Comparison of ENCODE assay signal across 12 cellular contexts in genomic region chr10:114577133-114577532, GRCh38.
DNase-seq lines count a peak whose midpoint lies in the region; ATAC-seq and TF ChIP-seq lines count a peak whose summit lies in the region.
"Had no signal": no experiment of that assay in that cellular context is flagged by ENCODE, and none has a peak within 500 bp of the region (broad histone marks: within the 10 kb centered on the region; RNA-seq: fewer than 3 reads in every experiment).

No MANE protein-coding gene starts in this region.

- CTCF ChIA-PET in activated CD4-positive, alpha-beta memory T cell treated with anti-CD3 and anti-CD28 coated beads, Interleukin-2, amount 10 ng/mL, durations not matched to agents 7 days and 5 days (lab: Charles Lee): no interaction called here

- no peak overlapping the region for H3K4me3 ChIP-seq in fibroblast of mammary gland (ENCODE audit: control insufficient read depth, low read depth, low read length)

- H3K9me3 Mint-ChIP-seq in osteocyte (ENCODE audit: unreplicated experiment): no peaks in the 10 kb centered on the region
- no peaks in the 10 kb centered on the region for H3K9me3 Mint-ChIP-seq in activated CD4-positive, alpha-beta memory T cell treated with anti-CD3 and anti-CD28 coated beads, Interleukin-2, amount 10 ng/mL, durations not matched to agents 7 days and 5 days
- no peaks in the 10 kb centered on the region for H3K9me3 Mint-ChIP-seq in activated T-cell treated with anti-CD3 and anti-CD28 coated beads, Interleukin-2, amount 50 U/mL, for 24 hours
- H3K9me3 Mint-ChIP-seq: activated CD8-positive, alpha-beta T cell treated with anti-CD3 and anti-CD28 coated beads for 36 hours had no signal

- H3K4me3 Mint-ChIP-seq in osteocyte (ENCODE audit: unreplicated experiment): no peak overlapping the region
- no peak overlapping the region for H3K4me3 Mint-ChIP-seq in activated CD4-positive, alpha-beta memory T cell treated with anti-CD3 and anti-CD28 coated beads, Interleukin-2, amount 10 ng/mL, durations not matched to agents 7 days and 5 days
- H3K4me3 Mint-ChIP-seq in activated T-cell treated with anti-CD3 and anti-CD28 coated beads, Interleukin-2, amount 50 U/mL, for 24 hours: no peak overlapping the region
- H3K4me3 Mint-ChIP-seq: activated CD8-positive, alpha-beta T cell treated with anti-CD3 and anti-CD28 coated beads for 36 hours had no signal

- no peaks in the 10 kb centered on the region for H3K27me3 Mint-ChIP-seq in osteocyte (ENCODE audit: unreplicated experiment)
- H3K27me3 Mint-ChIP-seq in activated CD4-positive, alpha-beta memory T cell treated with anti-CD3 and anti-CD28 coated beads, Interleukin-2, amount 10 ng/mL, durations not matched to agents 7 days and 5 days: peaks cover 6% of the 10 kb centered on the region
- H3K27me3 Mint-ChIP-seq in activated T-cell treated with anti-CD3 and anti-CD28 coated beads, Interleukin-2, amount 50 U/mL, for 24 hours: no peaks in the 10 kb centered on the region
- H3K27me3 Mint-ChIP-seq: activated CD8-positive, alpha-beta T cell treated with anti-CD3 and anti-CD28 coated beads for 36 hours had no signal

- H3K4me1 Mint-ChIP-seq in osteocyte (ENCODE audit: unreplicated experiment): peaks cover 19% of the 10 kb centered on the region
- H3K4me1 Mint-ChIP-seq in activated CD4-positive, alpha-beta memory T cell treated with anti-CD3 and anti-CD28 coated beads, Interleukin-2, amount 10 ng/mL, durations not matched to agents 7 days and 5 days: no peaks in the 10 kb centered on the region
- no peaks in the 10 kb centered on the region for H3K4me1 Mint-ChIP-seq in activated T-cell treated with anti-CD3 and anti-CD28 coated beads, Interleukin-2, amount 50 U/mL, for 24 hours (ENCODE audit: low read depth)

- peak; percentile 79 for ATAC-seq in SK-N-SH treated with all-trans-retinoic acid at 6 μM for 48 hours
- ATAC-seq: activated CD8-positive, alpha-beta T cell treated with anti-CD3 and anti-CD28 coated beads for 36 hours had no signal

- peak overlapping the region; percentile 9 for H3K27ac Mint-ChIP-seq in osteocyte (ENCODE audit: unreplicated experiment)
- no peak overlapping the region for H3K27ac Mint-ChIP-seq in activated CD4-positive, alpha-beta memory T cell treated with anti-CD3 and anti-CD28 coated beads, Interleukin-2, amount 10 ng/mL, durations not matched to agents 7 days and 5 days
- H3K27ac Mint-ChIP-seq in activated T-cell treated with anti-CD3 and anti-CD28 coated beads, Interleukin-2, amount 50 U/mL, for 24 hours: no peak overlapping the region
- H3K27ac Mint-ChIP-seq: activated CD8-positive, alpha-beta T cell treated with anti-CD3 and anti-CD28 coated beads for 36 hours had no signal

- no peak for TF ChIP-seq CTCF in fibroblast of mammary gland (conservative IDR thresholded peaks at IDR 0.05; ENCODE audit: control insufficient read depth, insufficient read depth, low read depth, low read length)
- TF ChIP-seq CTCF in osteocyte (IDR thresholded peaks at IDR 0.05): no peak

- POLR2A ChIA-PET in activated CD4-positive, alpha-beta memory T cell treated with anti-CD3 and anti-CD28 coated beads, Interleukin-2, amount 10 ng/mL, durations not matched to agents 7 days and 5 days (lab: Charles Lee): no interaction called here

- H3K36me3 Mint-ChIP-seq in osteocyte (ENCODE audit: unreplicated experiment): peaks cover 2% of the 10 kb centered on the region
- peaks cover 3% of the 10 kb centered on the region for H3K36me3 Mint-ChIP-seq in activated CD4-positive, alpha-beta memory T cell treated with anti-CD3 and anti-CD28 coated beads, Interleukin-2, amount 10 ng/mL, durations not matched to agents 7 days and 5 days (ENCODE audit: low read depth)
- H3K36me3 Mint-ChIP-seq in activated T-cell treated with anti-CD3 and anti-CD28 coated beads, Interleukin-2, amount 50 U/mL, for 24 hours (ENCODE audit: low read depth): no peaks in the 10 kb centered on the region

- in situ Hi-C loops in Caki2 (cut with HindIII; ENCODE audit: low pct_unique_long_range_greater_than_20kb, low sequenced_read_pairs): no loop called here

- DNase-seq in Caki2 (ENCODE audit: low read depth): peak; percentile 37
- peak; percentile 91 for DNase-seq in fibroblast of mammary gland (ENCODE audit: low read depth)
- DNase-seq in osteocyte (ENCODE audit: extremely low spot score, unreplicated experiment): no peak
- no peak for DNase-seq in activated CD4-positive, alpha-beta memory T cell treated with anti-CD3 and anti-CD28 coated beads, Interleukin-2, amount 10 ng/mL, durations not matched to agents 7 days and 5 days
- DNase-seq in NCI-H524 treated with DMSO at 0.1 percent for 48 hours (lab: John Stamatoyannopoulos, UW): no peak
- DNase-seq in activated T-cell treated with anti-CD3 and anti-CD28 coated beads, Interleukin-2, amount 50 U/mL, for 24 hours: no peak
- DNase-seq in ureter (ENCODE audit: low spot score): no peak
- DNase-seq: activated CD8-positive, alpha-beta T cell treated with anti-CD3 and anti-CD28 coated beads for 36 hours; amygdala; Caco-2; NCI-H1436 treated with DMSO at 0.1 percent for 48 hours had no signal

TF ChIP-seq in SK-N-SH treated with all-trans-retinoic acid at 6 μM for 48 hours, 23 proteins besides CTCF, POLR2A, EP300 and RAD21:
- TF ChIP-seq PATZ1 (CRISPR knock-in tag; IDR thresholded peaks at IDR 0.05; ENCODE audit: borderline replicate concordance): no peak
- TF ChIP-seq TSHZ2 (CRISPR knock-in tag; IDR thresholded peaks at IDR 0.05): no peak
- TF ChIP-seq ESRRG (CRISPR knock-in tag; IDR thresholded peaks at IDR 0.05): no peak
- no peak for TF ChIP-seq CREB5 (CRISPR knock-in tag; IDR thresholded peaks at IDR 0.05; ENCODE audit: low read depth)
- TF ChIP-seq ZFP3 (CRISPR knock-in tag; IDR thresholded peaks at IDR 0.05): no peak
- no peak for TF ChIP-seq ARNTL (CRISPR knock-in tag; IDR thresholded peaks at IDR 0.05; ENCODE audit: borderline replicate concordance, low read depth)

Comparison
In these comparisons a context has a peak if more than half of its experiments do, and no peak if none do; other contexts are left out.
1. DNase-seq: peak in Caki2 (single experiment) and fibroblast of mammary gland (single experiment); none in osteocyte (single experiment), activated CD4-positive, alpha-beta memory T cell treated with anti-CD3 and anti-CD28 coated beads, Interleukin-2, amount 10 ng/mL, durations not matched to agents 7 days and 5 days (single experiment), NCI-H524 treated with DMSO at 0.1 percent for 48 hours (single experiment), activated T-cell treated with anti-CD3 and anti-CD28 coated beads, Interleukin-2, amount 50 U/mL, for 24 hours (single experiment) and ureter (single experiment).